20 cellular contexts compared by ENCODE assay signal in the genomic region with DNA sequence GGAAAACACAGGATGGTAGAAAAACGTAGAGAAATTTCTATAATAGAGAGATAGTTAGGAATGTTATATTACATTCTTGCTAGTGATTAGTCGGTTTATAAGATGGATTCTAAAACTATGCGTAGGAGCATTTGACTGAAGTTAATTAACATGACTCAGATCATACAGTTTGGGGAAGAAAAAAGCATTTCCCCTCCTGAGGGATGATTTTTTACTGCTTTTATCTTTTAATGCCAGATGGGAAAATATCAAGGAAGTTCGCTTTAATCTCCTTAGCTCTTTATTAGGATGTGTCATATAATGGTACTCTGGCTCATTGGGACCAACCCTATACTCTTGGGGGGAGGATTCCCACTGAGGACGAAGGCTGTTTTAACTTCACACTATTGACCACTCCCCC.
"Had no signal": no experiment of that assay in that cellular context is flagged by ENCODE, and none has a peak within 500 bp of the region (broad histone marks: within the 10 kb centered on the region; RNA-seq: fewer than 3 reads in every experiment).

No MANE protein-coding gene starts in this region.

- H3K4me1 Mint-ChIP-seq: activated B cell treated with CpG ODN at 0.5 μM for 24 hours; activated CD4-positive, alpha-beta T cell treated with anti-CD3 and anti-CD28 coated beads, Interleukin-2, amount 10 ng/mL, durations not matched to agents 24 days and 14 days; activated CD8-positive, alpha-beta memory T cell treated with anti-CD3 and anti-CD28 coated beads, Interleukin-2, amount 10 ng/mL, durations not matched to agents 7 days and 5 days; activated naive CD4-positive, alpha-beta T cell treated with anti-CD3 and anti-CD28 coated beads, Interleukin-2, amount 10 ng/mL, durations not matched to agents 7 days and 5 days; brain had no signal

- H3K27ac ChIP-seq: ascending aorta, WERI-Rb-1 had no signal

- H3K9me3 ChIP-seq: ascending aorta had no signal

- H3K4me1 ChIP-seq: ascending aorta had no signal

- H3K27me3 Mint-ChIP-seq: activated B cell treated with CpG ODN at 0.5 μM for 24 hours; activated CD4-positive, alpha-beta memory T cell treated with anti-CD3 and anti-CD28 coated beads for 36 hours; activated CD8-positive, alpha-beta memory T cell treated with anti-CD3 and anti-CD28 coated beads, Interleukin-2, amount 10 ng/mL, durations not matched to agents 7 days and 5 days; activated naive CD4-positive, alpha-beta T cell treated with anti-CD3 and anti-CD28 coated beads, Interleukin-2, amount 10 ng/mL, durations not matched to agents 7 days and 5 days; brain had no signal

- H3K4me3 Mint-ChIP-seq: activated B cell treated with CpG ODN at 0.5 μM for 24 hours; activated CD4-positive, alpha-beta memory T cell treated with anti-CD3 and anti-CD28 coated beads for 36 hours; activated CD4-positive, alpha-beta T cell treated with anti-CD3 and anti-CD28 coated beads, Interleukin-2, amount 10 ng/mL, durations not matched to agents 24 days and 14 days; activated CD8-positive, alpha-beta memory T cell treated with anti-CD3 and anti-CD28 coated beads, Interleukin-2, amount 10 ng/mL, durations not matched to agents 7 days and 5 days; activated CD8-positive, alpha-beta T cell treated with anti-CD3 and anti-CD28 coated beads, Interleukin-2, amount 10 ng/mL, durations not matched to agents 7 days and 5 days; activated naive CD4-positive, alpha-beta T cell treated with anti-CD3 and anti-CD28 coated beads, Interleukin-2, amount 10 ng/mL, durations not matched to agents 7 days and 5 days; activated naive CD8-positive, alpha-beta T cell treated with anti-CD3 and anti-CD28 coated beads, Interleukin-2, amount 10 ng/mL, durations not matched to agents 7 days and 5 days; activated T-cell treated with anti-CD3 and anti-CD28 coated beads, Interleukin-2, amount 50 U/mL, for 72 hours; brain had no signal

- DNase-seq: activated B cell treated with CpG ODN at 0.5 μM for 24 hours; activated CD4-positive, alpha-beta memory T cell treated with anti-CD3 and anti-CD28 coated beads for 36 hours; activated CD4-positive, alpha-beta T cell treated with anti-CD3 and anti-CD28 coated beads, Interleukin-2, amount 10 ng/mL, durations not matched to agents 24 days and 14 days; activated CD8-positive, alpha-beta memory T cell treated with anti-CD3 and anti-CD28 coated beads, Interleukin-2, amount 10 ng/mL, durations not matched to agents 7 days and 5 days; activated CD8-positive, alpha-beta memory T cell treated with anti-CD3 and anti-CD28 coated beads, Interleukin-2, amount 50 U/mL, for 4 hours; activated CD8-positive, alpha-beta T cell treated with anti-CD3 and anti-CD28 coated beads, Interleukin-2, amount 10 ng/mL, durations not matched to agents 7 days and 5 days; activated gamma-delta T cell; activated naive CD4-positive, alpha-beta T cell; activated naive CD4-positive, alpha-beta T cell treated with anti-CD3 and anti-CD28 coated beads, Interleukin-2, amount 10 ng/mL, durations not matched to agents 7 days and 5 days; activated naive CD8-positive, alpha-beta T cell treated with anti-CD3 and anti-CD28 coated beads, Interleukin-2, amount 10 ng/mL, durations not matched to agents 7 days and 5 days; activated T-cell treated with anti-CD3 and anti-CD28 coated beads, Interleukin-2, amount 50 U/mL, for 1 hour; activated T-cell treated with anti-CD3 and anti-CD28 coated beads, Interleukin-2, amount 50 U/mL, for 72 hours; effector CD8-positive, alpha-beta T cell; foreskin fibroblast; head of caudate nucleus; T-helper 2 cell; WERI-Rb-1 had no signal

- H3K4me3 ChIP-seq: ascending aorta had no signal

- H3K36me3 Mint-ChIP-seq: activated CD4-positive, alpha-beta memory T cell treated with anti-CD3 and anti-CD28 coated beads for 36 hours; activated CD8-positive, alpha-beta memory T cell treated with anti-CD3 and anti-CD28 coated beads, Interleukin-2, amount 10 ng/mL, durations not matched to agents 7 days and 5 days; activated naive CD4-positive, alpha-beta T cell treated with anti-CD3 and anti-CD28 coated beads, Interleukin-2, amount 10 ng/mL, durations not matched to agents 7 days and 5 days; activated naive CD4-positive, alpha-beta T cell treated with anti-CD3 and anti-CD28 coated beads, Interleukin-2, amount 50 U/mL, for 72 hours; activated naive CD8-positive, alpha-beta T cell treated with anti-CD3 and anti-CD28 coated beads, Interleukin-2, amount 10 ng/mL, durations not matched to agents 7 days and 5 days had no signal

- H3K27ac Mint-ChIP-seq: activated B cell treated with CpG ODN at 0.5 μM for 24 hours; activated CD4-positive, alpha-beta memory T cell treated with anti-CD3 and anti-CD28 coated beads for 36 hours; activated CD4-positive, alpha-beta T cell treated with anti-CD3 and anti-CD28 coated beads, Interleukin-2, amount 10 ng/mL, durations not matched to agents 24 days and 14 days; activated CD8-positive, alpha-beta memory T cell treated with anti-CD3 and anti-CD28 coated beads, Interleukin-2, amount 10 ng/mL, durations not matched to agents 7 days and 5 days; activated CD8-positive, alpha-beta T cell treated with anti-CD3 and anti-CD28 coated beads, Interleukin-2, amount 10 ng/mL, durations not matched to agents 7 days and 5 days; activated naive CD4-positive, alpha-beta T cell treated with anti-CD3 and anti-CD28 coated beads, Interleukin-2, amount 10 ng/mL, durations not matched to agents 7 days and 5 days; activated naive CD4-positive, alpha-beta T cell treated with anti-CD3 and anti-CD28 coated beads, Interleukin-2, amount 50 U/mL, for 72 hours; activated naive CD8-positive, alpha-beta T cell treated with anti-CD3 and anti-CD28 coated beads, Interleukin-2, amount 10 ng/mL, durations not matched to agents 7 days and 5 days; activated T-cell treated with anti-CD3 and anti-CD28 coated beads, Interleukin-2, amount 50 U/mL, for 72 hours; brain had no signal

- H3K9me3 Mint-ChIP-seq: activated CD4-positive, alpha-beta memory T cell treated with anti-CD3 and anti-CD28 coated beads for 36 hours; activated CD4-positive, alpha-beta T cell treated with anti-CD3 and anti-CD28 coated beads, Interleukin-2, amount 10 ng/mL, durations not matched to agents 24 days and 14 days; activated naive CD4-positive, alpha-beta T cell treated with anti-CD3 and anti-CD28 coated beads, Interleukin-2, amount 10 ng/mL, durations not matched to agents 7 days and 5 days; activated naive CD8-positive, alpha-beta T cell treated with anti-CD3 and anti-CD28 coated beads, Interleukin-2, amount 10 ng/mL, durations not matched to agents 7 days and 5 days had no signal

- H3K27me3 ChIP-seq: ascending aorta had no signal

- H3K36me3 ChIP-seq: ascending aorta, WERI-Rb-1 had no signal
